Comparison of ENCODE assay signal across 8 cellular contexts in the genomic region with DNA sequence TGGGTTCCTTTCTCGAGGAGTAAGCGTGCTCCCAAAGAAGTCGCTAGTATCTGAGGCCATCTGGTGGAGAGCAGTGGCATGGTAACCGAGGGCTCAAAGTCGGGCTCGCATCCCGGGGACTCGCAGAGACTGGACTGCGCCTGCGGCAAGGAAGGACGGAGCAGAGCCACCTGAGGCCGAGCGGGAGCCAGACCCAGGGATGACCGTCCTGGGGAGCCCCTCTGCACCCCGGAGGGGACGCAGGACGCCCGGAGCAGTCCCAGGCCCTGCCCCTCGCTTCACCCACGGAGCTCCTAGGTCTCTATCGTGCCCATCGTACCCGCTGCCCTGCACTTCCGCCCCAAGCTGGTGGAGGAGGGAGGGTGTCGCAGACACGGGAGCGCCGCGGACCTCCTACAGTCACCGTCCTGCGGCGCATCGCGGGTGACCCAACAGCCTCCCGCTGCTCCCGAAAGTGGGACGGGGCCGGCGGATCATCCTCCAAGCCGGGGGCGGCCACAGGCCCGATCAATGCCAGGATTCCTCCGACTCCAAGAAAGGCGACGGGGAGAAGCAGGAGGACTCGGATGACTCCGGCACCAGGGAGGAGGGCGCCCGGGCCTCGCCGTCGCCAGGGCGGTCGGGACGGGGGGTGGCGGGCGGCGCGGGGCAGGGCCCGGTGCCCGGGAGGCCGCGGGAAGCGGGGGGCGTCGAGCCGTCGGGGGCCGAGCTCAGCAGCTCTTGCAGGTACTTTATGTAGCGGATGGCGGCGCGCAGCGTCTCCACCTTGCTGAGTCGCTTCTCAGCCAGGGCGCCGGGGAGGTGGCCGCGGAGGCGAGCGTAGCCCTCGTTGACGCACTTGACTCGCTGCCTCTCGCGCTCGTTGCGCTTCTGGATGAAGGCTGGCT. TPM values are rescaled to one million over a fixed set of nuclear protein-coding genes. Genes with fewer than 3 reads are reported as not detected.
A peak's percentile ranks its signal among the peaks of the same experiment; 100 is the strongest.
DNase-seq lines count a peak whose midpoint lies in the region; ATAC-seq and TF ChIP-seq lines count a peak whose summit lies in the region.

No MANE protein-coding gene starts in this region.

- TF ChIP-seq CTCF in dorsolateral prefrontal cortex (IDR thresholded peaks at IDR 0.05 in 54 of 56, conservative IDR thresholded peaks at IDR 0.05 in 2 of 56; ENCODE audit: low read depth in 1 of 56, partially characterized antibody in 56 of 56), result peak; percentile 49 to 93 (median 84)
- TF ChIP-seq CTCF in right lobe of liver (IDR thresholded peaks at IDR 0.05), result peak; percentile 77 to 83 (median 80)

- 1% methylated on average over 14 of the region's 88 CpGs for WGBS in right lobe of liver (ENCODE audit: insufficient coverage, low coverage, low lambda C conversion rate, missing lambda C conversion rate)

- intact Hi-C loops in dorsolateral prefrontal cortex (cut with DNase I) (loop anchor here (1.0 to 5.0 kb wide), 3 partner anchors 28 to 142 kb away; no protein-coding TSS in a partner anchor), right lobe of liver (cut with DNase I) (loop anchor here (5.0 to 10.0 kb wide), 2 partner anchors 140 to 142 kb away; no protein-coding TSS in a partner anchor)

- peak overlapping the region; percentile 56 to 93 (median 73) for H3K4me3 ChIP-seq in dorsolateral prefrontal cortex
- peak overlapping the region; percentile 49 to 57 (median 51) for H3K4me3 ChIP-seq in right lobe of liver

- no peaks in the 10 kb centered on the region for H3K4me1 ChIP-seq in right lobe of liver

- DNase-seq in Ammon's horn (ENCODE audit: low spot score) (peak; percentile 94), GM19240 (ENCODE audit: insufficient read length, low spot score) (peak; percentile 91), NCI-H526 treated with DMSO at 0.1 percent for 48 hours (lab: John Stamatoyannopoulos, UW) (peak; percentile 87), dorsolateral prefrontal cortex (peak; percentile 75 to 94 (median 90)), right lobe of liver (peak; percentile 83 to 86 (median 84))
- peak; percentile 65 to 68 for DNase-seq in activated CD4-positive, alpha-beta T cell treated with anti-CD3 and anti-CD28 coated beads, Interleukin-2, amount 50 U/mL, for 4 hours
- DNase-seq in stimulated activated CD4-positive, alpha-beta T cell treated with anti-CD3 and anti-CD28 coated beads, Interleukin-4, amount 100 ng/mL, for 1 hour, result peak; percentile 71

- H3K9me3 ChIP-seq in right lobe of liver, result no peaks in the 10 kb centered on the region

- TF ChIP-seq POLR2A in right lobe of liver (IDR thresholded peaks at IDR 0.05), result no peak

- ATAC-seq in HG03469 (IDR thresholded peaks at IDR 0.05; ENCODE audit: unreplicated experiment), result peak; percentile 81
- peak; percentile 97 to 99 (median 98) for ATAC-seq in right lobe of liver

- H3K27me3 ChIP-seq in dorsolateral prefrontal cortex (no peaks in the 10 kb centered on the region), right lobe of liver (no peaks in the 10 kb centered on the region)

- no peaks in the 10 kb centered on the region for H3K36me3 ChIP-seq in right lobe of liver

- H3K27ac ChIP-seq in dorsolateral prefrontal cortex (peak overlapping the region in 47 of 59 donors; percentile 36 to 91 (median 63)), right lobe of liver (no peak overlapping the region)

RNA-seq across cellular contexts. Expression of gene CACNA1S, which starts 2.3 kb away (rescaled TPM):
- total RNA-seq in dorsolateral prefrontal cortex, result 1 to 10 TPM in 2 of 120 experiments, under 1 TPM in 115, not detected in 3; 0.09 to 1.2 (median 0.32) TPM
- under 1 TPM in 1 of 6 experiments, not detected in 5; 0.12 TPM for total RNA-seq in right lobe of liver

RNA-seq across cellular contexts. Expression of gene ASCL5, which starts 12.5 kb away (rescaled TPM):
- 1 to 10 TPM in 3 of 120 experiments, under 1 TPM in 65, not detected in 52; 0.26 to 1.5 (median 0.48) TPM for total RNA-seq in dorsolateral prefrontal cortex
- total RNA-seq in right lobe of liver, result not detected

RNA-seq across cellular contexts. Expression of gene TMEM9, which starts 39.8 kb away (rescaled TPM):
- total RNA-seq in dorsolateral prefrontal cortex (100 to 1,000 TPM in 22 of 120 experiments, 10 to 100 TPM in 98; 57.9 to 136 (median 90.5) TPM), right lobe of liver (10 to 100 TPM; 27.0 to 47.4 (median 35.6) TPM)

Comparison
In these comparisons a context has a peak if more than half of its experiments do, and no peak if none do; other contexts are left out.
1. H3K27ac ChIP-seq: peak in dorsolateral prefrontal cortex (47 of 59); none in right lobe of liver (0 of 3).
2. Peak in every context shown above with its lines, with median percentiles within 50 percentile points of each other: DNase-seq.